In the genomic region with DNA sequence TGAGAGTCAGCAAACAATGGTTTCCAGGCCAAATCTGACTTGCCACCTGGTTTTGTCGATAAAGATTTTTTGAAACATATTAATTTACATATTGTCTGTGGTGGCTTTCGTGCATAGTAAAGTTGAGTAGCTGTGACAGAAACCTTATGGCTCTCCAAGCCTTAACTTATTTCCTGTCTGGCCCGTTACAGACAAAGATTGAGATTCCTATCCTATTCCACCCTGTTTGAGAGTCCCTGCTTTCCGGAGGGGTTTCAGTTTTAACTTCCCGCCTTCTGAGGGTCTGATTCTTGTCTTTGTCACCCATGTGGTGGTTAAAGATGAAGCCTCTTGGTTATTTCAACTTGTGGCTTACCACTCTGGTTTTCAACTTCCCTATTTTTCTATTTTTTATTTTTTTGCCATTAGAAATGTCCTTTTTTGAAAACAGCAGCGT, we compare ENCODE assay signal across 9 cellular contexts. TPM values are rescaled to one million over a fixed set of nuclear protein-coding genes. Genes with fewer than 3 reads are reported as not detected.
A peak's percentile ranks its signal among the peaks of the same experiment; 100 is the strongest.
DNase-seq lines count a peak whose midpoint lies in the region; ATAC-seq and TF ChIP-seq lines count a peak whose summit lies in the region.
"Had no signal": no experiment of that assay in that cellular context is flagged by ENCODE, and none has a peak within 500 bp of the region (broad histone marks: within the 10 kb centered on the region; RNA-seq: fewer than 3 reads in every experiment).

No MANE protein-coding gene starts in this region.

- ATAC-seq in GM21515 (IDR thresholded peaks at IDR 0.05; ENCODE audit: unreplicated experiment), result peak; percentile 50
- ATAC-seq in upper lobe of right lung, result peak; percentile 12
- no peak for ATAC-seq in Right ventricle myocardium superior (ENCODE audit: poor library complexity)

- 87% methylated on average over 6 of the region's 6 CpGs for WGBS in mammary epithelial cell (ENCODE audit: low coverage, missing lambda C conversion rate)

- peak overlapping the region; percentile 59 for H3K4me2 ChIP-seq in mammary epithelial cell (ENCODE audit: insufficient read depth, low read depth, low read length)

- DNase-seq in GM10248 (ENCODE audit: extremely low spot score), result peak; percentile 35
- DNase-seq in Jurkat, Clone E6-1 (ENCODE audit: low read depth, low spot score), result peak; percentile 59
- DNase-seq in mammary epithelial cell, result no peak
- no peak for DNase-seq in upper lobe of right lung
- DNase-seq in activated effector memory CD4-positive, alpha-beta T cell treated with anti-CD3 and anti-CD28 coated beads, Interleukin-2, amount 50 U/mL, for 16 hours, result no peak
- DNase-seq in inferior parietal cortex (ENCODE audit: extremely low spot score), result no peak
- DNase-seq in Right ventricle myocardium superior, result no peak

- peaks cover 53% of the 10 kb centered on the region for H3K4me1 ChIP-seq in mammary epithelial cell (ENCODE audit: insufficient read depth, low read length)
- peaks cover 39% of the 10 kb centered on the region for H3K4me1 ChIP-seq in upper lobe of right lung

- H3K79me2 ChIP-seq in mammary epithelial cell (ENCODE audit: insufficient read depth, low read length), result peaks cover 96% of the 10 kb centered on the region

- H2AFZ ChIP-seq in mammary epithelial cell (ENCODE audit: low read depth, low read length), result no peak overlapping the region

- H3K27ac ChIP-seq in mammary epithelial cell (ENCODE audit: insufficient read depth, low read depth, low read length) (peak overlapping the region; percentile 92), upper lobe of right lung (peak overlapping the region; percentile 67)
- H3K27ac ChIP-seq: cardiac muscle cell had no signal

- TF ChIP-seq CTCF in GM10248 (IDR thresholded peaks at IDR 0.05; ENCODE audit: control extremely low read depth, extremely low read depth, low read depth, missing control alignments) (no peak), mammary epithelial cell (conservative IDR thresholded peaks at IDR 0.05 in 1 of 2, IDR thresholded peaks at IDR 0.05 in 1 of 2; ENCODE audit: extremely low read depth in 1 of 2, insufficient read depth in 1 of 2, low read depth in 1 of 2, low read length in 2 of 2) (no peak), upper lobe of right lung (IDR thresholded peaks at IDR 0.05) (no peak)

- no TSS peak for BruUV-seq in mammary epithelial cell (replicated peaks; lab: Mats Ljungman, UMichigan)

- H3K36me3 ChIP-seq in mammary epithelial cell (ENCODE audit: insufficient read depth, low read length) (peaks cover 5% of the 10 kb centered on the region), upper lobe of right lung (peaks cover 26% of the 10 kb centered on the region)

- H3K9me3 ChIP-seq in mammary epithelial cell (replicated peaks; ENCODE audit: insufficient read depth, low read length) (no peaks in the 10 kb centered on the region), upper lobe of right lung (no peaks in the 10 kb centered on the region)

- H4K20me1 ChIP-seq in mammary epithelial cell (ENCODE audit: insufficient read depth, low read length), result no peaks in the 10 kb centered on the region

- H3K4me3 ChIP-seq in Jurkat, Clone E6-1 (ENCODE audit: low read length), result peak overlapping the region; percentile 13
- H3K4me3 ChIP-seq in mammary epithelial cell (replicated peaks in 1 of 3; ENCODE audit: insufficient read depth in 1 of 3, low read depth in 2 of 3, low read length in 3 of 3), result no peak overlapping the region
- H3K4me3 ChIP-seq in upper lobe of right lung, result no peak overlapping the region
- H3K4me3 ChIP-seq: cardiac muscle cell had no signal

- CTCF ChIA-PET in GM10248 (lab: Yijun Ruan, JAX) (interaction anchor here (1.4 to 4.2 kb wide), 4 partner anchors 8 to 14 kb away, joined by 5 to 27 read pairs (median 6); no protein-coding TSS in a partner anchor), mammary epithelial cell (lab: Charles Lee; ENCODE audit: low non-redundant PET) (no interaction called here)

- H3K9ac ChIP-seq in mammary epithelial cell (ENCODE audit: insufficient read depth, low read length), result peak overlapping the region; percentile 28

- dilution Hi-C loops in mammary epithelial cell (cut with HindIII; ENCODE audit: low sequenced_read_pairs), result no loop called here

- POLR2A ChIA-PET in GM10248 (lab: Yijun Ruan, JAX), result interaction anchor here (1.0 kb wide), 1 partner anchor 10 kb away, joined by 3 read pairs; no protein-coding TSS in a partner anchor

- H3K27me3 ChIP-seq in mammary epithelial cell (ENCODE audit: insufficient read depth, low read length), result no peaks in the 10 kb centered on the region
- H3K27me3 ChIP-seq in upper lobe of right lung, result no peaks in the 10 kb centered on the region
- H3K27me3 ChIP-seq: cardiac muscle cell had no signal

- intact Hi-C loops in mammary epithelial cell (cut with micrococcal nuclease) (no loop called here), upper lobe of right lung (cut with DNase I) (no loop called here), Right ventricle myocardium superior (cut with DNase I) (no loop called here)

- in situ Hi-C loops in mammary epithelial cell (cut with MboI; ENCODE audit: low sequenced_read_pairs in 2 of 2), result no loop called here

RNA-seq across cellular contexts. Expression of a gene that starts 11.4 kb away (rescaled TPM):
- 43.3 TPM for polyA plus RNA-seq in Jurkat, Clone E6-1 (2012; ENCODE audit: insufficient read depth, insufficient read length)
- 10 to 100 TPM; 45.6 to 56.0 TPM for total RNA-seq in mammary epithelial cell
- polyA plus RNA-seq in mammary epithelial cell, result 13.7 TPM
- 11.3 TPM for polyA minus RNA-seq in mammary epithelial cell
- total RNA-seq in upper lobe of right lung, result 30.0 TPM
- total RNA-seq in Right ventricle myocardium superior, result 23.1 TPM

Comparison
In these comparisons a context has a peak if more than half of its experiments do, and no peak if none do; other contexts are left out.
1. DNase-seq: peak in GM10248 (single experiment) and Jurkat, Clone E6-1 (single experiment); none in mammary epithelial cell (single experiment), upper lobe of right lung (single experiment), activated effector memory CD4-positive, alpha-beta T cell treated with anti-CD3 and anti-CD28 coated beads, Interleukin-2, amount 50 U/mL, for 16 hours (single experiment), inferior parietal cortex (single experiment) and Right ventricle myocardium superior (single experiment).